Comparison of ENCODE assay signal across 20 cellular contexts in genomic region chr3:2940062-2940461, GRCh38.
"Had no signal": no experiment of that assay in that cellular context is flagged by ENCODE, and none has a peak within 500 bp of the region (broad histone marks: within the 10 kb centered on the region; RNA-seq: fewer than 3 reads in every experiment).

No MANE protein-coding gene starts in this region.

- H3K36me3 ChIP-seq: colonic mucosa, gastroesophageal sphincter, heart right ventricle, thoracic aorta, upper lobe of right lung had no signal

- H3K27ac ChIP-seq: colonic mucosa, gastroesophageal sphincter, heart right ventricle, thoracic aorta, upper lobe of right lung had no signal

- H3K27me3 ChIP-seq: colonic mucosa, gastroesophageal sphincter, heart right ventricle, upper lobe of right lung had no signal

- H3K9me3 ChIP-seq: colonic mucosa, gastroesophageal sphincter, heart right ventricle, thoracic aorta, upper lobe of right lung had no signal

- H3K9me3 Mint-ChIP-seq: activated CD4-positive, alpha-beta memory T cell treated with anti-CD3 and anti-CD28 coated beads, Interleukin-2, amount 10 ng/mL, durations not matched to agents 7 days and 5 days; activated T-cell treated with anti-CD3 and anti-CD28 coated beads, Interleukin-2, amount 50 U/mL, for 4 hours; natural killer cell treated with Interleukin-12 subunit alpha and Interleukin-12 subunit beta and Interleukin-15 and Interleukin-18, amount 100 ng/mL, for 72 hours had no signal

- DNase-seq: activated CD4-positive, alpha-beta memory T cell treated with anti-CD3 and anti-CD28 coated beads, Interleukin-2, amount 10 ng/mL, durations not matched to agents 7 days and 5 days; activated CD4-positive, alpha-beta T cell treated with anti-CD3 and anti-CD28 coated beads for 4 hours; activated effector memory CD4-positive, alpha-beta T cell treated with anti-CD3 and anti-CD28 coated beads, Interleukin-2, amount 50 U/mL, for 16 hours; activated T-cell treated with anti-CD3 and anti-CD28 coated beads, Interleukin-2, amount 50 U/mL, for 4 hours; amniotic stem cell; central memory CD4-positive, alpha-beta T cell; colonic mucosa; heart right ventricle; mesendoderm; nucleus accumbens; posterior cingulate gyrus; retina; stimulated activated CD4-positive, alpha-beta T cell treated with anti-CD3 and anti-CD28 coated beads, Interleukin-12 subunit alpha, Interleukin-12 subunit beta, amount 100 ng/mL, for 4 hours; stimulated activated CD4-positive, alpha-beta T cell treated with anti-CD3 and anti-CD28 coated beads, Interleukin-2, amount 100 ng/mL, for 24 hours; upper lobe of right lung had no signal

- H3K4me1 Mint-ChIP-seq: activated CD4-positive, alpha-beta memory T cell treated with anti-CD3 and anti-CD28 coated beads, Interleukin-2, amount 10 ng/mL, durations not matched to agents 7 days and 5 days had no signal

- H3K4me3 Mint-ChIP-seq: activated CD4-positive, alpha-beta memory T cell treated with anti-CD3 and anti-CD28 coated beads, Interleukin-2, amount 10 ng/mL, durations not matched to agents 7 days and 5 days; activated naive CD8-positive, alpha-beta T cell; activated T-cell treated with anti-CD3 and anti-CD28 coated beads, Interleukin-2, amount 50 U/mL, for 4 hours; natural killer cell treated with Interleukin-12 subunit alpha and Interleukin-12 subunit beta and Interleukin-15 and Interleukin-18, amount 100 ng/mL, for 72 hours had no signal

- H3K4me3 ChIP-seq: colonic mucosa, gastroesophageal sphincter, heart right ventricle, thoracic aorta, upper lobe of right lung had no signal

- ATAC-seq: activated T-cell treated with anti-CD3 and anti-CD28 coated beads, Interleukin-2, amount 50 U/mL, for 4 hours; gastroesophageal sphincter; heart right ventricle; natural killer cell treated with Interleukin-12 subunit alpha and Interleukin-12 subunit beta and Interleukin-15 and Interleukin-18, amount 100 ng/mL, for 72 hours; upper lobe of right lung had no signal

- FAIRE-seq: endometrium had no signal

- H3K36me3 Mint-ChIP-seq: activated naive CD8-positive, alpha-beta T cell; natural killer cell treated with Interleukin-12 subunit alpha and Interleukin-12 subunit beta and Interleukin-15 and Interleukin-18, amount 100 ng/mL, for 72 hours had no signal

- H3K27ac Mint-ChIP-seq: activated CD4-positive, alpha-beta memory T cell treated with anti-CD3 and anti-CD28 coated beads, Interleukin-2, amount 10 ng/mL, durations not matched to agents 7 days and 5 days; activated naive CD8-positive, alpha-beta T cell; natural killer cell treated with Interleukin-12 subunit alpha and Interleukin-12 subunit beta and Interleukin-15 and Interleukin-18, amount 100 ng/mL, for 72 hours had no signal

- H3K4me1 ChIP-seq: colonic mucosa, gastroesophageal sphincter, upper lobe of right lung had no signal
